In the genomic region with DNA sequence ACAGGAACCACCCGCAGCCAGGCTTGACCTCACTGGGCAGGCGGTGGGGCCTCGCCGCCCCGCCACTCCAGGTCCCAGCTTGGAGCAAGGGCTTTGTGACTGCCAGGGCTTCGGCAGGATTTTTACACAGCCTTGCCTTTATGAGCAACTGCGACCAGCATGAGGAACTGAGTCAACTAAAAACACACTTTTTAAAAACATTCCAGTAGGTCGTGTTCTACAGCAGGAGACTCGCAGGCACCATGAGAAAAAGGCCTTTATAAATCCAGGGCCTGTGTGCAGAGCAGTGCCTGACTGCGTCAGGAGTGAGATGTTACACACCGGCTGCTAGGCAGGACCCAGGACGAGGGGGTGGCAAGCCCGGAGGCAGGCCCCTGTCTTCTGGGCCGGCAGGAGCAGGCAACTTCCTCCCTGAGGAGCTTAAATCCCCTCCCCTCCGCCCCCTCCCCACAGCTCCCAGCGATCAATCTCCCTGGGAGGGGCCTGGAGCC, we compare ENCODE assay signal across 18 cellular contexts.
DNase-seq lines count a peak whose midpoint lies in the region; ATAC-seq and TF ChIP-seq lines count a peak whose summit lies in the region.
"Had no signal": no experiment of that assay in that cellular context is flagged by ENCODE, and none has a peak within 500 bp of the region (broad histone marks: within the 10 kb centered on the region; RNA-seq: fewer than 3 reads in every experiment).

No MANE protein-coding gene starts in this region.

- H3F3A ChIP-seq in SK-N-SH (replicated peaks; ENCODE audit: insufficient read depth) (no peaks in the 10 kb centered on the region), neural cell (ENCODE audit: insufficient read depth, low read length, poor library complexity, severe bottlenecking) (no peaks in the 10 kb centered on the region)

- no peak; the same call in 2 of the 3 replicates for ATAC-seq in SK-N-SH treated with all-trans-retinoic acid at 6 μM for 48 hours
- no peak for ATAC-seq in omental fat pad (ENCODE audit: low FRiP score)
- ATAC-seq: activated CD8-positive, alpha-beta T cell treated with anti-CD3 and anti-CD28 coated beads for 36 hours had no signal

- WGBS in SK-N-SH (ENCODE audit: low lambda C conversion rate), result 40% methylated on average over 6 of the region's 16 CpGs

- H3K36me3 ChIP-seq in SK-N-SH (replicated peaks in 1 of 2; ENCODE audit: control insufficient read depth in 1 of 2, insufficient read depth in 2 of 2, low read length in 1 of 2) (no peaks in the 10 kb centered on the region), neural cell (ENCODE audit: insufficient read depth, low read length) (no peaks in the 10 kb centered on the region), uterus (no peaks in the 10 kb centered on the region)
- H3K36me3 ChIP-seq: pancreas, SJCRH30 had no signal

- no peak overlapping the region for H3K4me3 ChIP-seq in SK-N-SH (ENCODE audit: low read depth in 2 of 2, low read length in 1 of 2)
- no peak overlapping the region for H3K4me3 ChIP-seq in fibroblast of mammary gland (ENCODE audit: control insufficient read depth, low read depth, low read length)
- H3K4me3 ChIP-seq in neural cell (ENCODE audit: low read length), result no peak overlapping the region
- H3K4me3 ChIP-seq in uterus, result no peak overlapping the region
- H3K4me3 ChIP-seq: dorsolateral prefrontal cortex, lung, pancreas, SJCRH30 had no signal

- H3K4me1 ChIP-seq in SK-N-SH (ENCODE audit: control insufficient read depth in 1 of 2, insufficient read depth in 2 of 2, low read depth in 1 of 2, low read length in 1 of 2), result peaks cover 0 to 26% of the 10 kb centered on the region in 2 experiments; a peak in 2 of 4 replicates
- H3K4me1 ChIP-seq in uterus, result no peaks in the 10 kb centered on the region
- H3K4me1 ChIP-seq: pancreas, SJCRH30 had no signal

- no peaks in the 10 kb centered on the region for H3K9me2 ChIP-seq in SK-N-SH
- H3K9me2 ChIP-seq in neural cell (ENCODE audit: insufficient read depth, low read length), result no peaks in the 10 kb centered on the region

- H3K79me2 ChIP-seq in SK-N-SH (ENCODE audit: insufficient read depth) (no peaks in the 10 kb centered on the region), neural cell (replicated peaks; ENCODE audit: insufficient read depth, low read length) (no peaks in the 10 kb centered on the region)

- H3K9ac ChIP-seq in SK-N-SH, result no peak overlapping the region
- peak overlapping the region; percentile 13 for H3K9ac ChIP-seq in neural cell (ENCODE audit: low read length)

- TF ChIP-seq RAD21 in SK-N-SH (IDR thresholded peaks at IDR 0.05; ENCODE audit: low read length), result no peak
- TF ChIP-seq RAD21 in neural cell (conservative IDR thresholded peaks at IDR 0.05), result no peak

- no peak overlapping the region for H2AFZ ChIP-seq in SK-N-SH (ENCODE audit: low read depth)
- no peak overlapping the region for H2AFZ ChIP-seq in neural cell (ENCODE audit: low read depth, low read length)

- H3K27me3 ChIP-seq in SK-N-SH (ENCODE audit: insufficient read depth) (no peaks in the 10 kb centered on the region), neural cell (ENCODE audit: insufficient read depth, low read depth, low read length) (no peaks in the 10 kb centered on the region), uterus (no peaks in the 10 kb centered on the region)
- H3K27me3 ChIP-seq: dorsolateral prefrontal cortex, pancreas had no signal

- no peak; a peak in 1 of 4 replicates for TF ChIP-seq EP300 in SK-N-SH (IDR thresholded peaks at IDR 0.05; ENCODE audit: borderline replicate concordance in 1 of 2, low read depth in 1 of 2, low read length in 1 of 2)
- TF ChIP-seq EP300 in neural cell (conservative IDR thresholded peaks at IDR 0.05; ENCODE audit: poor library complexity, severe bottlenecking), result no peak

- POLR2A ChIA-PET in SK-N-SH (lab: Yijun Ruan, JAX), result no interaction called here

- CTCF ChIA-PET in SK-N-SH (lab: Yijun Ruan, JAX), result interaction anchor here (1.0 to 1.7 kb wide), 4 partner anchors 9 to 98 kb away, joined by 3 to 5 read pairs (median 4); a partner anchor contains a TSS

- DNase-seq in SK-N-SH, result peak; percentile 86
- DNase-seq in fibroblast of mammary gland (ENCODE audit: low read depth), result peak; percentile 43
- DNase-seq in uterus, result no peak
- DNase-seq in COR-L47 (lab: John Stamatoyannopoulos, UW), result no peak
- no peak for DNase-seq in activated CD4-positive, CD25-positive, alpha-beta regulatory T cell treated with anti-CD3 and anti-CD28 coated beads, Interleukin-2, amount 50 U/mL, for 72 hours
- DNase-seq in omental fat pad (ENCODE audit: low spot score), result no peak
- DNase-seq: 8988T; activated CD8-positive, alpha-beta T cell treated with anti-CD3 and anti-CD28 coated beads for 36 hours; CD4-positive, CD25-positive, alpha-beta regulatory T cell; dorsolateral prefrontal cortex; KBM-7; NCI-H1092 treated with DMSO at 0.1 percent for 48 hours; NCI-H345; pancreas; SJCRH30 had no signal

- H3K9me3 ChIP-seq in SK-N-SH, result no peaks in the 10 kb centered on the region
- H3K9me3 ChIP-seq in neural cell (ENCODE audit: low read length), result no peaks in the 10 kb centered on the region
- no peaks in the 10 kb centered on the region for H3K9me3 ChIP-seq in uterus
- H3K9me3 ChIP-seq: pancreas, SJCRH30 had no signal

- no peaks in the 10 kb centered on the region for H4K20me1 ChIP-seq in SK-N-SH (ENCODE audit: insufficient read depth)
- H4K20me1 ChIP-seq in neural cell (ENCODE audit: insufficient read depth), result no peaks in the 10 kb centered on the region

- TF ChIP-seq CTCF in SK-N-SH (IDR thresholded peaks at IDR 0.05), result no peak
- no peak for TF ChIP-seq CTCF in fibroblast of mammary gland (conservative IDR thresholded peaks at IDR 0.05; ENCODE audit: control insufficient read depth, insufficient read depth, low read depth, low read length)
- no peak for TF ChIP-seq CTCF in neural cell (IDR thresholded peaks at IDR 0.05; ENCODE audit: poor library complexity, severe bottlenecking)
- no peak for TF ChIP-seq CTCF in uterus (IDR thresholded peaks at IDR 0.05)
- TF ChIP-seq CTCF in omental fat pad (IDR thresholded peaks at IDR 0.05), result no peak

- peak overlapping the region in 1 of 2 experiments; percentile 62; a peak in 2 of 4 replicates for H3K27ac ChIP-seq in SK-N-SH (ENCODE audit: low read depth in 2 of 2, low read length in 1 of 2)
- H3K27ac ChIP-seq in neural cell (ENCODE audit: low read length), result no peak overlapping the region
- peak overlapping the region; percentile 30 to 46 for H3K27ac ChIP-seq in uterus
- H3K27ac ChIP-seq: dorsolateral prefrontal cortex, pancreas, SJCRH30 had no signal

- H3K4me2 ChIP-seq in SK-N-SH (no peak overlapping the region), neural cell (ENCODE audit: low read length) (no peak overlapping the region)

- intact Hi-C loops in uterus (cut with DNase I; ENCODE audit: low total_unique reads), result no loop called here

- TF ChIP-seq POLR2A in uterus (IDR thresholded peaks at IDR 0.05), result no peak

TF ChIP-seq in SK-N-SH, 30 proteins besides CTCF, POLR2A, EP300 and RAD21:
- TF ChIP-seq RFX5 (IDR thresholded peaks at IDR 0.05; ENCODE audit: low read length) (0 out of 2 replicates have a peak, but pooled peaks have one; percentile 15), MEF2A (IDR thresholded peaks at IDR 0.05; ENCODE audit: borderline replicate concordance, low read depth) (no peak), GATA2 (CRISPR knock-in tag; IDR thresholded peaks at IDR 0.05) (0 out of 2 replicates have a peak, but pooled peaks have one; percentile 7)

TF ChIP-seq in SK-N-SH treated with all-trans-retinoic acid at 6 μM for 48 hours, 23 proteins besides CTCF, POLR2A, EP300 and RAD21:
- no peak for TF ChIP-seq PPARA (CRISPR knock-in tag; IDR thresholded peaks at IDR 0.05; ENCODE audit: borderline replicate concordance)
- no peak for TF ChIP-seq ZFP3 (CRISPR knock-in tag; IDR thresholded peaks at IDR 0.05)
- no peak for TF ChIP-seq ESRRG (CRISPR knock-in tag; IDR thresholded peaks at IDR 0.05)

TF ChIP-seq in neural cell, 6 proteins besides CTCF, POLR2A, EP300 and RAD21:
- TF ChIP-seq, protein P1, sequence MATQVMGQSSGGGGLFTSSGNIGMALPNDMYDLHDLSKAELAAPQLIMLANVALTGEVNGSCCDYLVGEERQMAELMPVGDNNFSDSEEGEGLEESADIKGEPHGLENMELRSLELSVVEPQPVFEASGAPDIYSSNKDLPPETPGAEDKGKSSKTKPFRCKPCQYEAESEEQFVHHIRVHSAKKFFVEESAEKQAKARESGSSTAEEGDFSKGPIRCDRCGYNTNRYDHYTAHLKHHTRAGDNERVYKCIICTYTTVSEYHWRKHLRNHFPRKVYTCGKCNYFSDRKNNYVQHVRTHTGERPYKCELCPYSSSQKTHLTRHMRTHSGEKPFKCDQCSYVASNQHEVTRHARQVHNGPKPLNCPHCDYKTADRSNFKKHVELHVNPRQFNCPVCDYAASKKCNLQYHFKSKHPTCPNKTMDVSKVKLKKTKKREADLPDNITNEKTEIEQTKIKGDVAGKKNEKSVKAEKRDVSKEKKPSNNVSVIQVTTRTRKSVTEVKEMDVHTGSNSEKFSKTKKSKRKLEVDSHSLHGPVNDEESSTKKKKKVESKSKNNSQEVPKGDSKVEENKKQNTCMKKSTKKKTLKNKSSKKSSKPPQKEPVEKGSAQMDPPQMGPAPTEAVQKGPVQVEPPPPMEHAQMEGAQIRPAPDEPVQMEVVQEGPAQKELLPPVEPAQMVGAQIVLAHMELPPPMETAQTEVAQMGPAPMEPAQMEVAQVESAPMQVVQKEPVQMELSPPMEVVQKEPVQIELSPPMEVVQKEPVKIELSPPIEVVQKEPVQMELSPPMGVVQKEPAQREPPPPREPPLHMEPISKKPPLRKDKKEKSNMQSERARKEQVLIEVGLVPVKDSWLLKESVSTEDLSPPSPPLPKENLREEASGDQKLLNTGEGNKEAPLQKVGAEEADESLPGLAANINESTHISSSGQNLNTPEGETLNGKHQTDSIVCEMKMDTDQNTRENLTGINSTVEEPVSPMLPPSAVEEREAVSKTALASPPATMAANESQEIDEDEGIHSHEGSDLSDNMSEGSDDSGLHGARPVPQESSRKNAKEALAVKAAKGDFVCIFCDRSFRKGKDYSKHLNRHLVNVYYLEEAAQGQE (IDR thresholded peaks at IDR 0.05; ENCODE audit: borderline replicate concordance), result no peak
TF ChIP-seq in neural cell: peak in this region for 0.

Comparison
In these comparisons a context has a peak if more than half of its experiments do, and no peak if none do; other contexts are left out.
1. DNase-seq: peak in SK-N-SH (single experiment) and fibroblast of mammary gland (single experiment); none in uterus (0 of 2), COR-L47 (single experiment), activated CD4-positive, CD25-positive, alpha-beta regulatory T cell treated with anti-CD3 and anti-CD28 coated beads, Interleukin-2, amount 50 U/mL, for 72 hours (single experiment) and omental fat pad (single experiment).